ENCODE assay signal across 28 cellular contexts in the genomic region with DNA sequence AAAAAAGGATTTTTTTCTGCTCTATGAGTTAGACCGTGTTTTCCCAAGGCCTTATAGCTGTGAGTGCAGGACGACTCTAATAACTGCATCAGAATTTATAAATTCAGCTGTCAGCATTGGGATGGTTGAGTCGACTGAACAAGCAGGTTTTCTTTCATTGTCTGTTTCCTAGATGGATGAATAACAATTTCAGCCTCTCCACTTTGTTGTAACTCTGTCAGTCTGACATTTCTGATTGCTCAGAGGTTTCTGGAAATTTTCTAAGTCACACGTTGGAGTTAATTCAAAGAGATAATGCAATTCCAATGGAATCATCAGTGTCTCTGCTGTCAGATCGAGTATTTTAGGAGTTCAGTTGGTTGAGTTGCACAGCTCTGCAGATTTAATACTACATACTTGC.
"Had no signal": no experiment of that assay in that cellular context is flagged by ENCODE, and none has a peak within 500 bp of the region (broad histone marks: within the 10 kb centered on the region; RNA-seq: fewer than 3 reads in every experiment).

No MANE protein-coding gene starts in this region.

- ATAC-seq: activated CD4-positive, alpha-beta T cell treated with anti-CD3 and anti-CD28 coated beads for 36 hours; activated CD8-positive, alpha-beta memory T cell treated with anti-CD3 and anti-CD28 coated beads, Interleukin-2, amount 10 ng/mL, durations not matched to agents 7 days and 5 days; activated CD8-positive, alpha-beta T cell treated with anti-CD3 and anti-CD28 coated beads, Interleukin-2, amount 10 ng/mL, durations not matched to agents 7 days and 5 days; activated naive CD4-positive, alpha-beta T cell treated with anti-CD3 and anti-CD28 coated beads, Interleukin-2, amount 50 U/mL, for 72 hours; activated T-cell treated with anti-CD3 and anti-CD28 coated beads, Interleukin-2, amount 50 U/mL, for 72 hours; gastroesophageal sphincter had no signal

- H3K36me3 Mint-ChIP-seq: activated CD4-positive, alpha-beta memory T cell treated with anti-CD3 and anti-CD28 coated beads for 36 hours; activated CD8-positive, alpha-beta memory T cell treated with anti-CD3 and anti-CD28 coated beads, Interleukin-2, amount 10 ng/mL, durations not matched to agents 7 days and 5 days; activated naive CD4-positive, alpha-beta T cell treated with anti-CD3 and anti-CD28 coated beads, Interleukin-2, amount 10 ng/mL, durations not matched to agents 7 days and 5 days; activated naive CD4-positive, alpha-beta T cell treated with anti-CD3 and anti-CD28 coated beads, Interleukin-2, amount 50 U/mL, for 72 hours; activated naive CD8-positive, alpha-beta T cell treated with anti-CD3 and anti-CD28 coated beads, Interleukin-2, amount 10 ng/mL, durations not matched to agents 7 days and 5 days; brain had no signal

- H3K4me1 Mint-ChIP-seq: activated CD4-positive, alpha-beta T cell treated with anti-CD3 and anti-CD28 coated beads for 36 hours; activated CD4-positive, alpha-beta T cell treated with anti-CD3 and anti-CD28 coated beads, Interleukin-2, amount 10 ng/mL, durations not matched to agents 24 days and 14 days; activated naive CD4-positive, alpha-beta T cell treated with anti-CD3 and anti-CD28 coated beads, Interleukin-2, amount 10 ng/mL, durations not matched to agents 7 days and 5 days; activated naive CD8-positive, alpha-beta T cell treated with anti-CD3 and anti-CD28 coated beads, Interleukin-2, amount 10 ng/mL, durations not matched to agents 7 days and 5 days had no signal

- H3K27me3 Mint-ChIP-seq: activated CD4-positive, alpha-beta memory T cell treated with anti-CD3 and anti-CD28 coated beads for 36 hours; activated CD4-positive, alpha-beta T cell treated with anti-CD3 and anti-CD28 coated beads for 36 hours; activated CD8-positive, alpha-beta memory T cell treated with anti-CD3 and anti-CD28 coated beads, Interleukin-2, amount 10 ng/mL, durations not matched to agents 7 days and 5 days; activated naive CD4-positive, alpha-beta T cell treated with anti-CD3 and anti-CD28 coated beads, Interleukin-2, amount 10 ng/mL, durations not matched to agents 7 days and 5 days; brain had no signal

- H3K27ac Mint-ChIP-seq: activated CD4-positive, alpha-beta memory T cell treated with anti-CD3 and anti-CD28 coated beads for 36 hours; activated CD4-positive, alpha-beta T cell treated with anti-CD3 and anti-CD28 coated beads for 36 hours; activated CD4-positive, alpha-beta T cell treated with anti-CD3 and anti-CD28 coated beads, Interleukin-2, amount 10 ng/mL, durations not matched to agents 24 days and 14 days; activated CD8-positive, alpha-beta memory T cell treated with anti-CD3 and anti-CD28 coated beads, Interleukin-2, amount 10 ng/mL, durations not matched to agents 7 days and 5 days; activated CD8-positive, alpha-beta T cell treated with anti-CD3 and anti-CD28 coated beads, Interleukin-2, amount 10 ng/mL, durations not matched to agents 7 days and 5 days; activated naive CD4-positive, alpha-beta T cell treated with anti-CD3 and anti-CD28 coated beads, Interleukin-2, amount 10 ng/mL, durations not matched to agents 7 days and 5 days; activated naive CD4-positive, alpha-beta T cell treated with anti-CD3 and anti-CD28 coated beads, Interleukin-2, amount 50 U/mL, for 72 hours; activated naive CD8-positive, alpha-beta T cell treated with anti-CD3 and anti-CD28 coated beads, Interleukin-2, amount 10 ng/mL, durations not matched to agents 7 days and 5 days; activated T-cell treated with anti-CD3 and anti-CD28 coated beads, Interleukin-2, amount 50 U/mL, for 72 hours had no signal

- H3K27ac ChIP-seq: ascending aorta, breast epithelium, cardiac muscle cell, colonic mucosa, epithelial cell of prostate, esophagus squamous epithelium, gastroesophageal sphincter had no signal

- H3K4me1 ChIP-seq: ascending aorta, breast epithelium, colonic mucosa, gastroesophageal sphincter had no signal

- H3K36me3 ChIP-seq: ascending aorta, breast epithelium, cardiac muscle cell, colonic mucosa, esophagus squamous epithelium, gastroesophageal sphincter had no signal

- DNase-seq: activated CD4-positive, alpha-beta memory T cell treated with anti-CD3 and anti-CD28 coated beads for 36 hours; activated CD4-positive, alpha-beta T cell treated with anti-CD3 and anti-CD28 coated beads for 36 hours; activated CD4-positive, alpha-beta T cell treated with anti-CD3 and anti-CD28 coated beads, Interleukin-2, amount 10 ng/mL, durations not matched to agents 24 days and 14 days; activated CD4-positive, CD25-positive, alpha-beta regulatory T cell; activated CD4-positive, CD25-positive, alpha-beta regulatory T cell treated with anti-CD3 and anti-CD28 coated beads, Interleukin-2, amount 50 U/mL, for 72 hours; activated CD8-positive, alpha-beta memory T cell treated with anti-CD3 and anti-CD28 coated beads, Interleukin-2, amount 10 ng/mL, durations not matched to agents 7 days and 5 days; activated CD8-positive, alpha-beta memory T cell treated with anti-CD3 and anti-CD28 coated beads, Interleukin-2, amount 50 U/mL, for 4 hours; activated CD8-positive, alpha-beta T cell treated with anti-CD3 and anti-CD28 coated beads, Interleukin-2, amount 10 ng/mL, durations not matched to agents 7 days and 5 days; activated gamma-delta T cell; activated naive CD4-positive, alpha-beta T cell; activated naive CD4-positive, alpha-beta T cell treated with anti-CD3 and anti-CD28 coated beads, Interleukin-2, amount 10 ng/mL, durations not matched to agents 7 days and 5 days; activated naive CD8-positive, alpha-beta T cell treated with anti-CD3 and anti-CD28 coated beads, Interleukin-2, amount 10 ng/mL, durations not matched to agents 7 days and 5 days; activated T-cell treated with anti-CD3 and anti-CD28 coated beads, Interleukin-2, amount 50 U/mL, for 1 hour; activated T-cell treated with anti-CD3 and anti-CD28 coated beads, Interleukin-2, amount 50 U/mL, for 72 hours; central memory CD4-positive, alpha-beta T cell; cerebellar nuclear complex; colonic mucosa; effector CD8-positive, alpha-beta T cell; esophagus squamous epithelium; foreskin melanocyte; T-helper 2 cell had no signal

- H3K27me3 ChIP-seq: ascending aorta, breast epithelium, cardiac muscle cell, colonic mucosa, esophagus squamous epithelium, gastroesophageal sphincter had no signal

- H3K4me3 ChIP-seq: ascending aorta, breast epithelium, cardiac muscle cell, colonic mucosa, esophagus squamous epithelium, gastroesophageal sphincter had no signal

- H3K9me3 ChIP-seq: ascending aorta, breast epithelium, colonic mucosa, esophagus squamous epithelium, gastroesophageal sphincter had no signal

- H3K9me3 Mint-ChIP-seq: activated CD4-positive, alpha-beta memory T cell treated with anti-CD3 and anti-CD28 coated beads for 36 hours; activated CD4-positive, alpha-beta T cell treated with anti-CD3 and anti-CD28 coated beads, Interleukin-2, amount 10 ng/mL, durations not matched to agents 24 days and 14 days; activated naive CD4-positive, alpha-beta T cell treated with anti-CD3 and anti-CD28 coated beads, Interleukin-2, amount 10 ng/mL, durations not matched to agents 7 days and 5 days; activated naive CD4-positive, alpha-beta T cell treated with anti-CD3 and anti-CD28 coated beads, Interleukin-2, amount 50 U/mL, for 72 hours; activated T-cell treated with anti-CD3 and anti-CD28 coated beads, Interleukin-2, amount 50 U/mL, for 72 hours; brain had no signal

- H3K4me3 Mint-ChIP-seq: activated CD4-positive, alpha-beta memory T cell treated with anti-CD3 and anti-CD28 coated beads for 36 hours; activated CD4-positive, alpha-beta T cell treated with anti-CD3 and anti-CD28 coated beads for 36 hours; activated CD4-positive, alpha-beta T cell treated with anti-CD3 and anti-CD28 coated beads, Interleukin-2, amount 10 ng/mL, durations not matched to agents 24 days and 14 days; activated CD8-positive, alpha-beta memory T cell treated with anti-CD3 and anti-CD28 coated beads, Interleukin-2, amount 10 ng/mL, durations not matched to agents 7 days and 5 days; activated CD8-positive, alpha-beta T cell treated with anti-CD3 and anti-CD28 coated beads, Interleukin-2, amount 10 ng/mL, durations not matched to agents 7 days and 5 days; activated naive CD4-positive, alpha-beta T cell treated with anti-CD3 and anti-CD28 coated beads, Interleukin-2, amount 10 ng/mL, durations not matched to agents 7 days and 5 days; activated naive CD8-positive, alpha-beta T cell treated with anti-CD3 and anti-CD28 coated beads, Interleukin-2, amount 10 ng/mL, durations not matched to agents 7 days and 5 days; activated T-cell treated with anti-CD3 and anti-CD28 coated beads, Interleukin-2, amount 50 U/mL, for 72 hours; brain had no signal
